Comparison of ENCODE assay signal across 8 cellular contexts in the genomic region with DNA sequence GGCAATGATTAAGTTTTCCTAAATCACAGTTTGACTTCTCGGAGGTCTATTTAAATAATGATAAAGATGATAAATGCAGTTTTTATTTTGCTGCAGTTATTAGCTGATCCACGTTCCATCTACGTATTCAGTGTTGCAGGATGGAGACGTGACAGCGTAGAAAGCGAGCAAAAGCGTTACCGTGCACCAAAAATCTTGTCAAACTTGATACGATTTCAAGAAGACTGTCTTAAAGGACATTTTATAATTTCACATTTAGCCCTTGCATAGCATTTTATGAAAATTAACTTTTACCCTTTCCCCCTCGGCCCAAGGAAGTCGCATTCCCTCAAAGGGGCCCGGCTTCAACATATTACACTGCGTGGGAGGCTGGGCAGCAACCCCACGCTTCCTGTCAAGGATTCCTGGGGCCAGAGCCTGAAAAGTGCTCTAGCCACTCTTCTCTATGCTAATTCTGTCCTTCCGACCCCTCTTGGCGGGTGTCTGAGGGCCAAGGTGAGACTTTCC. TPM values are rescaled to one million over a fixed set of nuclear protein-coding genes. Genes with fewer than 3 reads are reported as not detected.
A peak's percentile ranks its signal among the peaks of the same experiment; 100 is the strongest.
DNase-seq lines count a peak whose midpoint lies in the region; ATAC-seq and TF ChIP-seq lines count a peak whose summit lies in the region.

No MANE protein-coding gene starts in this region.

- TF ChIP-seq POLR2A in NB4 (IDR thresholded peaks at IDR 0.05; ENCODE audit: extremely low read depth, insufficient read length), result no peak

- H3K27me3 Mint-ChIP-seq in nephron (ENCODE audit: low read depth), result peaks cover 96% of the 10 kb centered on the region

- no peak for DNase-seq in NB4 (ENCODE audit: low read depth)
- DNase-seq in activated CD4-positive, alpha-beta T cell treated with anti-CD3 and anti-CD28 coated beads, Interleukin-2, amount 50 U/mL, for 1 hour, result no peak
- DNase-seq in DMS153 (lab: John Stamatoyannopoulos, UW), result no peak
- no peak for DNase-seq in ureter (ENCODE audit: low spot score)

- peak overlapping the region; percentile 85 to 89 (median 87) for H3K4me3 Mint-ChIP-seq in nephron

- peak overlapping the region; percentile 72 to 89 (median 82) for H3K27ac ChIP-seq in BLaER1 treated with 17β-estradiol and CSF1 and Interleukin-3, amounts not matched to agents 10 nM and 100 nM

- peak overlapping the region; percentile 95 to 97 (median 97) for H3K27ac Mint-ChIP-seq in nephron

- H3K36me3 ChIP-seq in BLaER1 treated with 17β-estradiol and CSF1 and Interleukin-3, amounts not matched to agents 10 nM and 100 nM, result no peaks in the 10 kb centered on the region
- no peaks in the 10 kb centered on the region for H3K36me3 ChIP-seq in endocrine pancreas (ENCODE audit: control insufficient read depth, insufficient read depth, low read length)

- peak overlapping the region; percentile 57 to 75 (median 66) for H3K4me3 ChIP-seq in BLaER1 treated with 17β-estradiol and CSF1 and Interleukin-3, amounts not matched to agents 10 nM and 100 nM
- H3K4me3 ChIP-seq in NB4 (ENCODE audit: low read depth, low read length) (peak overlapping the region; percentile 73), endocrine pancreas (ENCODE audit: control insufficient read depth, insufficient read depth, low read length) (peak overlapping the region; percentile 54)

- no peaks in the 10 kb centered on the region for H3K9me3 ChIP-seq in BLaER1 treated with 17β-estradiol and CSF1 and Interleukin-3, amounts not matched to agents 10 nM and 100 nM (replicated peaks in 1 of 11)
- no peaks in the 10 kb centered on the region for H3K9me3 ChIP-seq in endocrine pancreas (ENCODE audit: control insufficient read depth, low read length)

- H3K9ac ChIP-seq in BLaER1 treated with 17β-estradiol and CSF1 and Interleukin-3, amounts not matched to agents 10 nM and 100 nM, result peak overlapping the region; percentile 72 to 86 (median 83)
- peak overlapping the region; percentile 65 for H3K9ac ChIP-seq in endocrine pancreas (ENCODE audit: control insufficient read depth, insufficient read depth, low read length)

- peaks cover 24% of the 10 kb centered on the region for H3K4me1 Mint-ChIP-seq in nephron

- peaks cover 30 to 39% (median 35%) of the 10 kb centered on the region in 11 experiments for H4K20me1 ChIP-seq in BLaER1 treated with 17β-estradiol and CSF1 and Interleukin-3, amounts not matched to agents 10 nM and 100 nM

- peaks cover 20 to 34% (median 26%) of the 10 kb centered on the region in 10 experiments for H3K4me1 ChIP-seq in BLaER1 treated with 17β-estradiol and CSF1 and Interleukin-3, amounts not matched to agents 10 nM and 100 nM
- peaks cover 22% of the 10 kb centered on the region for H3K4me1 ChIP-seq in endocrine pancreas (ENCODE audit: control insufficient read depth, insufficient read depth, low read length)

- TF ChIP-seq CTCF in NB4 (IDR thresholded peaks at IDR 0.05; ENCODE audit: low read depth, low read length) (no peak), nephron (IDR thresholded peaks at IDR 0.05; ENCODE audit: unreplicated experiment in 3 of 3) (no peak)

- H3K4me2 ChIP-seq in BLaER1 treated with 17β-estradiol and CSF1 and Interleukin-3, amounts not matched to agents 10 nM and 100 nM, result peak overlapping the region; percentile 85 to 99 (median 95)

- H3K36me3 Mint-ChIP-seq in nephron (ENCODE audit: low read depth), result no peaks in the 10 kb centered on the region

- no peaks in the 10 kb centered on the region for H3K9me3 Mint-ChIP-seq in nephron

- peaks cover 39 to 43% (median 39%) of the 10 kb centered on the region in 11 experiments for H3K27me3 ChIP-seq in BLaER1 treated with 17β-estradiol and CSF1 and Interleukin-3, amounts not matched to agents 10 nM and 100 nM
- H3K27me3 ChIP-seq in endocrine pancreas (ENCODE audit: control insufficient read depth, insufficient read depth, low read length), result no peaks in the 10 kb centered on the region

- ATAC-seq in GM21526 (IDR thresholded peaks at IDR 0.05; ENCODE audit: low FRiP score, unreplicated experiment), result no peak

RNA-seq across cellular contexts. Expression of gene PURA, which starts 7.1 kb away (rescaled TPM):
- 26.8 TPM for total RNA-seq in ureter

RNA-seq across cellular contexts. Expression of gene IGIP, which starts 18.9 kb away (rescaled TPM):
- 15.9 TPM for total RNA-seq in ureter
